13 cellular contexts compared by ENCODE assay signal in the genomic region with DNA sequence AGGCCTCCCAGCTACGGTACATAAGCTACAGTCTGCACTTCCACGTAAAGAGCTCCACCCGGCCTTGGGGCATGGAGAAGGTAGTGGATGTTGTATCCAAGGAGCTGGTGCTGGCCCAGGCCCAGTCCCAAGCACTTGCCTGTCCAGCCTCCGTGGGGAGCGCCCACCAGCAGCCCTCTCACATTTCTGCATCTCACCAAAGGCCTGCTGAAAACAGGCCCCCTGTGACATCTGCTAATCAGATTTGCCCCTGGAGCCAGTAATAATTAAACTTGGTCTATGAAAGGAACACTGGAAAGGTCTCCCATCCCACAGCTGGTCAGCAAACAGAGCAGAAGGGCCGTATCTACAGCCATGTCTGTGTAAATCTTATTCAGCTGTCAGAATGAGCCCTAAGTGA.
DNase-seq lines count a peak whose midpoint lies in the region; ATAC-seq and TF ChIP-seq lines count a peak whose summit lies in the region.
"Had no signal": no experiment of that assay in that cellular context is flagged by ENCODE, and none has a peak within 500 bp of the region (broad histone marks: within the 10 kb centered on the region; RNA-seq: fewer than 3 reads in every experiment).

No MANE protein-coding gene starts in this region.

- H3K27ac Mint-ChIP-seq in activated T-helper 17 cell treated with anti-CD3 and anti-CD28 coated beads, Interleukin-2, amount 50 U/mL, for 72 hours: no peak overlapping the region
- H3K27ac Mint-ChIP-seq: memory B cell had no signal

- peaks cover 4% of the 10 kb centered on the region for H3K4me1 Mint-ChIP-seq in activated T-helper 17 cell treated with anti-CD3 and anti-CD28 coated beads, Interleukin-2, amount 50 U/mL, for 72 hours

- intact Hi-C loops in A673 (cut with micrococcal nuclease; ENCODE audit: unreplicated experiment): no loop called here
- intact Hi-C loops in left ventricle myocardium superior (cut with micrococcal nuclease): no loop called here
- intact Hi-C loops in sciatic nerve (cut with DNase I): loop anchor here (10.0 kb wide), 1 partner anchor 417 kb away; no protein-coding TSS in a partner anchor

- H3K36me3 Mint-ChIP-seq in activated T-helper 17 cell treated with anti-CD3 and anti-CD28 coated beads, Interleukin-2, amount 50 U/mL, for 72 hours (ENCODE audit: low read depth): no peaks in the 10 kb centered on the region

- CTCF ChIA-PET in A673 (lab: Charles Lee): no interaction called here

- H3K4me1 ChIP-seq in A673 (ENCODE audit: insufficient read depth, low read length, poor library complexity, severe bottlenecking): peaks cover 11% of the 10 kb centered on the region

- BruUV-seq in A673 (replicated peaks; lab: Mats Ljungman, UMichigan): no TSS peak

- POLR2A ChIA-PET in A673 (lab: Charles Lee; ENCODE audit: low non-redundant PET): no interaction called here

- H3K27me3 ChIP-seq in A673 (replicated peaks; ENCODE audit: insufficient read depth, low read depth, low read length, poor library complexity): no peaks in the 10 kb centered on the region

- no peak for TF ChIP-seq CTCF in A673 (conservative IDR thresholded peaks at IDR 0.05; ENCODE audit: low read depth, low read length)

- ATAC-seq in left ventricle myocardium superior (peak; percentile 47), sciatic nerve (peak; percentile 1)
- ATAC-seq in activated T-helper 17 cell treated with anti-CD3 and anti-CD28 coated beads, Interleukin-2, amount 50 U/mL, for 72 hours (replicated peaks): no peak

- no peak overlapping the region for H3K4me3 Mint-ChIP-seq in activated T-helper 17 cell treated with anti-CD3 and anti-CD28 coated beads, Interleukin-2, amount 50 U/mL, for 72 hours
- H3K4me3 Mint-ChIP-seq: memory B cell had no signal

- no peaks in the 10 kb centered on the region for H3K36me3 ChIP-seq in A673 (ENCODE audit: insufficient read depth, low read length, poor library complexity, severe bottlenecking)

- peaks cover 12% of the 10 kb centered on the region for H3K27me3 Mint-ChIP-seq in activated T-helper 17 cell treated with anti-CD3 and anti-CD28 coated beads, Interleukin-2, amount 50 U/mL, for 72 hours
- H3K27me3 Mint-ChIP-seq: memory B cell had no signal

- peak overlapping the region; percentile 55 for H3K27ac ChIP-seq in A673 (ENCODE audit: low read depth, low read length, poor library complexity, severe bottlenecking)
- peak overlapping the region; percentile 13 for H3K27ac ChIP-seq in angular gyrus (ENCODE audit: low read depth, low read length)

- no peak overlapping the region for H3K4me3 ChIP-seq in A673 (ENCODE audit: low read depth, low read length, poor library complexity, severe bottlenecking)

- H3K9me3 Mint-ChIP-seq in activated T-helper 17 cell treated with anti-CD3 and anti-CD28 coated beads, Interleukin-2, amount 50 U/mL, for 72 hours: no peaks in the 10 kb centered on the region
- H3K9me3 Mint-ChIP-seq: memory B cell had no signal

- H3K9me3 ChIP-seq in A673 (ENCODE audit: low read depth, low read length, poor library complexity, severe bottlenecking): no peaks in the 10 kb centered on the region

- DNase-seq in A673 (ENCODE audit: low spot score) (no peak), left ventricle myocardium superior (no peak), sciatic nerve (ENCODE audit: low spot score) (no peak), glomerular visceral epithelial cell (ENCODE audit: extremely low spot score) (no peak), NCI-H226 (no peak), amygdala (lab: John Stamatoyannopoulos, UW) (no peak)
- DNase-seq: DMS79, NCI-H526 treated with DMSO at 0.1 percent for 48 hours, SHP77, trophoblast cell had no signal
